Comparison of ENCODE assay signal across 2 cellular contexts in the genomic region with DNA sequence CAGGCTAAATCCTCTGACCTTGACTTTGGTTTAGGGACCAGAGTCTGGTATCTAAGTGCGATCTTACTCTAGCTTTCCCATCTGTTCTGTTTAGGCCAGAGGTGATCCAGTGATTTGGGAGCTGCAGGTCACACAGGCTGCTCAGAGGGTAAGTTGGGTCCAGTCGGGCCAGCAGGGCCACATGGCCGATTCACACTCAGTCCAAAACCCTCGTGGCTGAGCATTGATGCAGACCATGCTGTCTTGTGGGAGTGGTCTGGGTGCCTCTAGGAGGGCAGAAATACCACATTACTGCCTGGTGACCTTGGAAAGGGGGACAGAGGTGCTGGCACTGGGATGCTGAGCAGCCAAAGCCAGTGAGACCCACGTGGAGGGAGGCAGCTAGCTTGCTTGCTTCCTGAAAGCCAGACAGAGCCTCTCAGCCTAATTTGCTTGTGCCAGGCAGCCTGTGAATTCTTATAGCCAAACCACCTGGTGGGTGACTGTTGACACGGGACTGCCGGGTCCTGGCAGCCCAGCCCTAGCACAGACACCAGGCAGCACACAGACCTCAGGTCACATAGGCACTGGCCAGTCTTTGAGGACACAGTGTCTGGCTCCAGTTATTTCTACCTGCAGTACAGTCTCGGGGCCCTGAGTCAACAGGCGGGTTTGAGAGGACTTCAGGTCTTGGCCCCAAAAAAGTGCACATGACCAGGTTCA.
TF ChIP-seq lines count a peak whose summit lies in the region.

No MANE protein-coding gene starts in this region.

TF ChIP-seq in HepG2, 621 proteins besides CTCF, POLR2A, EP300 and RAD21 (continued from another document):
- TF ChIP-seq, protein P1, sequence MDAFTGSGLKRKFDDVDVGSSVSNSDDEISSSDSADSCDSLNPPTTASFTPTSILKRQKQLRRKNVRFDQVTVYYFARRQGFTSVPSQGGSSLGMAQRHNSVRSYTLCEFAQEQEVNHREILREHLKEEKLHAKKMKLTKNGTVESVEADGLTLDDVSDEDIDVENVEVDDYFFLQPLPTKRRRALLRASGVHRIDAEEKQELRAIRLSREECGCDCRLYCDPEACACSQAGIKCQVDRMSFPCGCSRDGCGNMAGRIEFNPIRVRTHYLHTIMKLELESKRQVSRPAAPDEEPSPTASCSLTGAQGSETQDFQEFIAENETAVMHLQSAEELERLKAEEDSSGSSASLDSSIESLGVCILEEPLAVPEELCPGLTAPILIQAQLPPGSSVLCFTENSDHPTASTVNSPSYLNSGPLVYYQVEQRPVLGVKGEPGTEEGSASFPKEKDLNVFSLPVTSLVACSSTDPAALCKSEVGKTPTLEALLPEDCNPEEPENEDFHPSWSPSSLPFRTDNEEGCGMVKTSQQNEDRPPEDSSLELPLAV (CRISPR knock-in tag; conservative IDR thresholded peaks at IDR 0.05; ENCODE audit: low read depth), result no peak
- no peak for TF ChIP-seq NFE2L1 (CRISPR knock-in tag; IDR thresholded peaks at IDR 0.05; ENCODE audit: borderline replicate concordance)
- TF ChIP-seq YY1 (IDR thresholded peaks at IDR 0.05; ENCODE audit: insufficient read depth, insufficient replicate concordance, low read depth, low read length), result no peak
- TF ChIP-seq KLF6 (CRISPR knock-in tag; IDR thresholded peaks at IDR 0.05), result no peak
TF ChIP-seq in HepG2: peak in this region for 1.

TF ChIP-seq in SK-N-SH treated with all-trans-retinoic acid at 6 μM for 48 hours, 23 proteins besides CTCF, POLR2A, EP300 and RAD21 (continued from another document):
- no peak for TF ChIP-seq BACH2 (CRISPR knock-in tag; IDR thresholded peaks at IDR 0.05; ENCODE audit: borderline replicate concordance)
- TF ChIP-seq ZNF70 (CRISPR knock-in tag; IDR thresholded peaks at IDR 0.05), result no peak
- TF ChIP-seq, protein P2, sequence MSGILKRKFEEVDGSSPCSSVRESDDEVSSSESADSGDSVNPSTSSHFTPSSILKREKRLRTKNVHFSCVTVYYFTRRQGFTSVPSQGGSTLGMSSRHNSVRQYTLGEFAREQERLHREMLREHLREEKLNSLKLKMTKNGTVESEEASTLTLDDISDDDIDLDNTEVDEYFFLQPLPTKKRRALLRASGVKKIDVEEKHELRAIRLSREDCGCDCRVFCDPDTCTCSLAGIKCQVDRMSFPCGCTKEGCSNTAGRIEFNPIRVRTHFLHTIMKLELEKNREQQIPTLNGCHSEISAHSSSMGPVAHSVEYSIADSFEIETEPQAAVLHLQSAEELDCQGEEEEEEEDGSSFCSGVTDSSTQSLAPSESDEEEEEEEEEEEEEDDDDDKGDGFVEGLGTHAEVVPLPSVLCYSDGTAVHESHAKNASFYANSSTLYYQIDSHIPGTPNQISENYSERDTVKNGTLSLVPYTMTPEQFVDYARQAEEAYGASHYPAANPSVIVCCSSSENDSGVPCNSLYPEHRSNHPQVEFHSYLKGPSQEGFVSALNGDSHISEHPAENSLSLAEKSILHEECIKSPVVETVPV (CRISPR knock-in tag; IDR thresholded peaks at IDR 0.05), result no peak
- TF ChIP-seq ZNF565 (CRISPR knock-in tag; conservative IDR thresholded peaks at IDR 0.05; ENCODE audit: low read depth), result no peak
- no peak for TF ChIP-seq GLIS3 (CRISPR knock-in tag; IDR thresholded peaks at IDR 0.05)
- no peak for TF ChIP-seq CSDC2 (CRISPR knock-in tag; IDR thresholded peaks at IDR 0.05)
- no peak for TF ChIP-seq ZFP3 (CRISPR knock-in tag; IDR thresholded peaks at IDR 0.05)
- no peak for TF ChIP-seq TOX (CRISPR knock-in tag; IDR thresholded peaks at IDR 0.05; ENCODE audit: borderline replicate concordance)
- no peak for TF ChIP-seq TCF4 (CRISPR knock-in tag; IDR thresholded peaks at IDR 0.05; ENCODE audit: borderline replicate concordance)
- TF ChIP-seq ESRRG (CRISPR knock-in tag; IDR thresholded peaks at IDR 0.05), result no peak
- no peak for TF ChIP-seq ZFP30 (CRISPR knock-in tag; IDR thresholded peaks at IDR 0.05)
- TF ChIP-seq, protein P3, sequence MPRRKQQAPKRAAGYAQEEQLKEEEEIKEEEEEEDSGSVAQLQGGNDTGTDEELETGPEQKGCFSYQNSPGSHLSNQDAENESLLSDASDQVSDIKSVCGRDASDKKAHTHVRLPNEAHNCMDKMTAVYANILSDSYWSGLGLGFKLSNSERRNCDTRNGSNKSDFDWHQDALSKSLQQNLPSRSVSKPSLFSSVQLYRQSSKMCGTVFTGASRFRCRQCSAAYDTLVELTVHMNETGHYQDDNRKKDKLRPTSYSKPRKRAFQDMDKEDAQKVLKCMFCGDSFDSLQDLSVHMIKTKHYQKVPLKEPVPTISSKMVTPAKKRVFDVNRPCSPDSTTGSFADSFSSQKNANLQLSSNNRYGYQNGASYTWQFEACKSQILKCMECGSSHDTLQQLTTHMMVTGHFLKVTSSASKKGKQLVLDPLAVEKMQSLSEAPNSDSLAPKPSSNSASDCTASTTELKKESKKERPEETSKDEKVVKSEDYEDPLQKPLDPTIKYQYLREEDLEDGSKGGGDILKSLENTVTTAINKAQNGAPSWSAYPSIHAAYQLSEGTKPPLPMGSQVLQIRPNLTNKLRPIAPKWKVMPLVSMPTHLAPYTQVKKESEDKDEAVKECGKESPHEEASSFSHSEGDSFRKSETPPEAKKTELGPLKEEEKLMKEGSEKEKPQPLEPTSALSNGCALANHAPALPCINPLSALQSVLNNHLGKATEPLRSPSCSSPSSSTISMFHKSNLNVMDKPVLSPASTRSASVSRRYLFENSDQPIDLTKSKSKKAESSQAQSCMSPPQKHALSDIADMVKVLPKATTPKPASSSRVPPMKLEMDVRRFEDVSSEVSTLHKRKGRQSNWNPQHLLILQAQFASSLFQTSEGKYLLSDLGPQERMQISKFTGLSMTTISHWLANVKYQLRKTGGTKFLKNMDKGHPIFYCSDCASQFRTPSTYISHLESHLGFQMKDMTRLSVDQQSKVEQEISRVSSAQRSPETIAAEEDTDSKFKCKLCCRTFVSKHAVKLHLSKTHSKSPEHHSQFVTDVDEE (CRISPR knock-in tag; IDR thresholded peaks at IDR 0.05), result no peak
